ENCODE assay signal across 26 cellular contexts in genomic region chr20:4322499-4322898, GRCh38.
A peak's percentile ranks its signal among the peaks of the same experiment; 100 is the strongest.
DNase-seq lines count a peak whose midpoint lies in the region; ATAC-seq, FAIRE-seq and TF ChIP-seq lines count a peak whose summit lies in the region.
"Had no signal": no experiment of that assay in that cellular context is flagged by ENCODE, and none has a peak within 500 bp of the region (broad histone marks: within the 10 kb centered on the region; RNA-seq: fewer than 3 reads in every experiment).

No MANE protein-coding gene starts in this region.

- no peaks in the 10 kb centered on the region; a peak in 2 of 4 replicates for H3K9me3 ChIP-seq in H1 (ENCODE audit: insufficient read depth in 2 of 2, low read depth in 1 of 2, low read length in 1 of 2)

- H3K36me3 Mint-ChIP-seq in stimulated activated effector memory CD8-positive, alpha-beta T cell treated with anti-CD3 and anti-CD28 coated beads, Interleukin-12 subunit alpha, Interleukin-12 subunit beta, amount 100 ng/mL, for 72 hours: no peaks in the 10 kb centered on the region
- H3K36me3 Mint-ChIP-seq: CD4-positive, CD25-positive, alpha-beta regulatory T cell had no signal

- no peak overlapping the region for H4K91ac ChIP-seq in H1 (replicated peaks; ENCODE audit: insufficient read length, low read length)

- CTCF ChIA-PET in H1 (lab: Charles Lee; ENCODE audit: partially characterized antibody): interaction anchor here (0.8 kb wide), 1 partner anchor 64 kb away, joined by 3 read pairs; no protein-coding TSS in a partner anchor

- H2BK5ac ChIP-seq in H1 (ENCODE audit: low read depth, low read length): no peak overlapping the region

- no peak overlapping the region for H2BK12ac ChIP-seq in H1 (ENCODE audit: low read depth, low read length)

- WGBS in H1 (ENCODE audit: extremely low coverage in 1 of 2, insufficient coverage in 1 of 2, insufficient read length in 1 of 2, insufficient replicate concordance in 2 of 2, low coverage in 1 of 2, low lambda C conversion rate in 2 of 2, missing lambda C conversion rate in 1 of 2), 2 experiments: 78% methylated on average over 1 of the region's 1 CpG; no CpG with 5 or more reads in 1 of the 2 experiments

- H3K14ac ChIP-seq in H1 (ENCODE audit: insufficient read length): no peak overlapping the region

- no peak for TF ChIP-seq EP300 in H1 (IDR thresholded peaks at IDR 0.05; ENCODE audit: borderline replicate concordance in 1 of 2, low read depth in 2 of 2, low read length in 2 of 2)

- no peak overlapping the region for H2BK120ac ChIP-seq in H1 (replicated peaks; ENCODE audit: low read depth, low read length)

- H2AK5ac ChIP-seq in H1 (ENCODE audit: low read depth, low read length): no peak overlapping the region

- H3K23me2 ChIP-seq in H1 (ENCODE audit: low read depth, low read length): no peaks in the 10 kb centered on the region

- H3K27me3 ChIP-seq in H1 (replicated peaks in 1 of 4; ENCODE audit: control insufficient read depth in 3 of 4, extremely low read depth in 1 of 4, insufficient read depth in 3 of 4, low read length in 3 of 4): no peaks in the 10 kb centered on the region
- H3K27me3 ChIP-seq: SJCRH30 had no signal

- H3K4me1 Mint-ChIP-seq in stimulated activated effector memory CD8-positive, alpha-beta T cell treated with anti-CD3 and anti-CD28 coated beads, Interleukin-12 subunit alpha, Interleukin-12 subunit beta, amount 100 ng/mL, for 72 hours: no peaks in the 10 kb centered on the region
- H3K4me1 Mint-ChIP-seq: CD4-positive, CD25-positive, alpha-beta regulatory T cell; H9 had no signal

- DNase-seq in CD1c-positive myeloid dendritic cell (ENCODE audit: extremely low spot score): peak; percentile 18
- peak; percentile 3 for DNase-seq in GM12865 (ENCODE audit: low read depth)
- DNase-seq in H1 (ENCODE audit: low read depth in 1 of 2, low spot score in 2 of 2): no peak
- DNase-seq in stimulated activated effector memory CD8-positive, alpha-beta T cell treated with anti-CD3 and anti-CD28 coated beads, Interleukin-12 subunit alpha, Interleukin-12 subunit beta, amount 100 ng/mL, for 72 hours (ENCODE audit: low spot score in 2 of 2): no peak
- DNase-seq in H4 (ENCODE audit: low spot score): no peak
- DNase-seq in HTR-8/SVneo (ENCODE audit: insufficient read length, low spot score): no peak
- no peak for DNase-seq in Ammon's horn (ENCODE audit: low spot score)
- DNase-seq: CD4-positive, CD25-positive, alpha-beta regulatory T cell; H9; KBM-7; NCI-H1048; NCI-H1417; NCI-H1694; NCI-H2029 treated with DMSO at 0.1 percent for 48 hours; NCI-H446 treated with DMSO at 0.1 percent for 48 hours; NCI-H526; NCI-H82; NK-92 treated with Interleukin-12 subunit alpha and Interleukin-12 subunit beta, amount 100 ng/mL, for 24 hours; PC-3; SJCRH30; T-helper 1 cell had no signal

- FAIRE-seq in H1 (lab: Jason Lieb, UNC) (no peak), HTR-8/SVneo (lab: Jason Lieb, UNC) (no peak)
- FAIRE-seq: D721Med, G401.6, GM12878 had no signal

- no peak overlapping the region for H3K56ac ChIP-seq in H1 (replicated peaks; ENCODE audit: insufficient read length, low read depth, low read length)

- peak; percentile 53 for ATAC-seq in stimulated activated effector memory CD8-positive, alpha-beta T cell treated with anti-CD3 and anti-CD28 coated beads, Interleukin-12 subunit alpha, Interleukin-12 subunit beta, amount 100 ng/mL, for 72 hours
- ATAC-seq: GM12878, PC-3, Right ventricle myocardium inferior had no signal

- no peak overlapping the region for H3K18ac ChIP-seq in H1 (ENCODE audit: extremely low read depth, low read length)

- TF ChIP-seq CTCF in GM12865 (IDR thresholded peaks at IDR 0.05; ENCODE audit: insufficient read depth, low read depth, low read length, missing control alignments) (no peak), H1 (IDR thresholded peaks at IDR 0.05; ENCODE audit: control extremely low read depth in 1 of 3, insufficient read depth in 1 of 3, low read depth in 1 of 3, low read length in 3 of 3) (no peak)

- no peak for TF ChIP-seq RAD21 in H1 (IDR thresholded peaks at IDR 0.05 in 1 of 2, conservative IDR thresholded peaks at IDR 0.05 in 1 of 2; ENCODE audit: low read depth in 2 of 2, low read length in 2 of 2)

- no peaks in the 10 kb centered on the region for H3K79me2 ChIP-seq in H1 (ENCODE audit: control insufficient read depth in 1 of 2, insufficient read depth in 2 of 2, low read length in 2 of 2)

- H2BK20ac ChIP-seq in H1 (ENCODE audit: low read length): 0 out of 2 replicates have a peak overlapping the region, but pooled peaks have one; percentile 28

- no peaks in the 10 kb centered on the region for H3K36me3 ChIP-seq in H1 (ENCODE audit: control insufficient read depth in 2 of 4, insufficient read depth in 4 of 4, low read length in 3 of 4)
- H3K36me3 ChIP-seq: SJCRH30 had no signal

- no peaks in the 10 kb centered on the region for H4K20me1 ChIP-seq in H1 (replicated peaks in 1 of 2; ENCODE audit: control insufficient read depth in 1 of 2, insufficient read depth in 2 of 2, low read length in 2 of 2)

- H3K4me3 ChIP-seq in GM12865 (ENCODE audit: low read depth, low read length) (no peak overlapping the region), H1 (ENCODE audit: extremely low read depth in 1 of 4, insufficient read depth in 2 of 4, low read depth in 3 of 4, low read length in 4 of 4) (no peak overlapping the region)
- H3K4me3 ChIP-seq: GM12878, SJCRH30 had no signal

- no peak overlapping the region for H3K4me3 Mint-ChIP-seq in stimulated activated effector memory CD8-positive, alpha-beta T cell treated with anti-CD3 and anti-CD28 coated beads, Interleukin-12 subunit alpha, Interleukin-12 subunit beta, amount 100 ng/mL, for 72 hours
- H3K4me3 Mint-ChIP-seq: B cell; CD4-positive, CD25-positive, alpha-beta regulatory T cell; H9 had no signal

- H2BK15ac ChIP-seq in H1 (ENCODE audit: low read length): no peak overlapping the region

- H3K9me3 Mint-ChIP-seq in stimulated activated effector memory CD8-positive, alpha-beta T cell treated with anti-CD3 and anti-CD28 coated beads, Interleukin-12 subunit alpha, Interleukin-12 subunit beta, amount 100 ng/mL, for 72 hours: no peaks in the 10 kb centered on the region

- H3K9ac ChIP-seq in H1 (replicated peaks in 1 of 4; ENCODE audit: extremely low read depth in 1 of 4, low read depth in 3 of 4, low read length in 3 of 4): no peak overlapping the region

- POLR2A ChIA-PET in H1 (lab: Charles Lee; ENCODE audit: partially characterized antibody): no interaction called here

- H3K4ac ChIP-seq in H1 (replicated peaks; ENCODE audit: insufficient read length, low read depth, low read length): no peak overlapping the region

- no peak overlapping the region for H3K27ac Mint-ChIP-seq in stimulated activated effector memory CD8-positive, alpha-beta T cell treated with anti-CD3 and anti-CD28 coated beads, Interleukin-12 subunit alpha, Interleukin-12 subunit beta, amount 100 ng/mL, for 72 hours
- H3K27ac Mint-ChIP-seq: B cell, H9 had no signal

- H3K23ac ChIP-seq in H1 (ENCODE audit: insufficient read length): no peak overlapping the region

- H3K4me1 ChIP-seq in H1 (replicated peaks in 1 of 4; ENCODE audit: control insufficient read depth in 3 of 4, insufficient read depth in 4 of 4, low read length in 3 of 4): no peaks in the 10 kb centered on the region
- H3K4me1 ChIP-seq: SJCRH30 had no signal

- no peak overlapping the region for H4K5ac ChIP-seq in H1 (ENCODE audit: insufficient read length, low read depth, low read length)

- H4K8ac ChIP-seq in H1 (ENCODE audit: extremely low read depth, insufficient read depth, low read length): no peak overlapping the region

- no peak for TF ChIP-seq POLR2A in H1 (IDR thresholded peaks at IDR 0.05; ENCODE audit: control extremely low read depth in 1 of 2, low read depth in 2 of 2, low read length in 2 of 2)

- H3K79me1 ChIP-seq in H1 (ENCODE audit: low read depth, low read length): no peaks in the 10 kb centered on the region

- H2AFZ ChIP-seq in H1 (ENCODE audit: low read length): no peak overlapping the region

- no peak overlapping the region for H3K4me2 ChIP-seq in H1 (ENCODE audit: insufficient read depth in 1 of 2, low read depth in 2 of 2, low read length in 2 of 2)

- no peak overlapping the region for H3K27ac ChIP-seq in H1 (ENCODE audit: low read depth, low read length)
- H3K27ac ChIP-seq: SJCRH30 had no signal

TF ChIP-seq in H1, 55 proteins besides CTCF, POLR2A, EP300 and RAD21:
- no peak for TF ChIP-seq BACH1 (IDR thresholded peaks at IDR 0.05; ENCODE audit: low read length)
- TF ChIP-seq BRCA1 (IDR thresholded peaks at IDR 0.05; ENCODE audit: low read depth, low read length): no peak
- TF ChIP-seq SP2 (IDR thresholded peaks at IDR 0.05; ENCODE audit: low read length): no peak
- TF ChIP-seq JUND (IDR thresholded peaks at IDR 0.05; ENCODE audit: low read length): no peak
- TF ChIP-seq SUZ12 (IDR thresholded peaks at IDR 0.05; ENCODE audit: low read length): no peak
- TF ChIP-seq HDAC6 (IDR thresholded peaks at IDR 0.05; ENCODE audit: low read depth, low read length): no peak
- TF ChIP-seq JUN (IDR thresholded peaks at IDR 0.05; ENCODE audit: low read depth, low read length): no peak
- TF ChIP-seq RFX5 (IDR thresholded peaks at IDR 0.05; ENCODE audit: borderline replicate concordance, low read depth, low read length): no peak
- no peak for TF ChIP-seq TCF12 (IDR thresholded peaks at IDR 0.05; ENCODE audit: low read depth, low read length)
- no peak for TF ChIP-seq GTF2F1 (IDR thresholded peaks at IDR 0.05; ENCODE audit: borderline replicate concordance, low read depth, low read length)
- TF ChIP-seq SP4 (IDR thresholded peaks at IDR 0.05; ENCODE audit: low read length): no peak
- TF ChIP-seq KDM4A (IDR thresholded peaks at IDR 0.05; ENCODE audit: low read depth, low read length, severe bottlenecking): no peak
- TF ChIP-seq CBX5 (IDR thresholded peaks at IDR 0.05; ENCODE audit: low read depth, low read length): no peak

Comparison
In these comparisons a context has a peak if more than half of its experiments do, and no peak if none do; other contexts are left out.
1. DNase-seq: peak in CD1c-positive myeloid dendritic cell (single experiment) and GM12865 (single experiment); none in H1 (0 of 2), stimulated activated effector memory CD8-positive, alpha-beta T cell treated with anti-CD3 and anti-CD28 coated beads, Interleukin-12 subunit alpha, Interleukin-12 subunit beta, amount 100 ng/mL, for 72 hours (0 of 2), H4 (single experiment), HTR-8/SVneo (single experiment) and Ammon's horn (single experiment).